9 cellular contexts compared by ENCODE assay signal in genomic region chr13:97977376-97977705, GRCh38. TPM values are rescaled to one million over a fixed set of nuclear protein-coding genes. Genes with fewer than 3 reads are reported as not detected.
DNase-seq lines count a peak whose midpoint lies in the region; ATAC-seq, FAIRE-seq and TF ChIP-seq lines count a peak whose summit lies in the region.
"Had no signal": no experiment of that assay in that cellular context is flagged by ENCODE, and none has a peak within 500 bp of the region (broad histone marks: within the 10 kb centered on the region; RNA-seq: fewer than 3 reads in every experiment).

No MANE protein-coding gene starts in this region.

- 0% methylated on average over 3 of the region's 3 CpGs for WGBS in esophagus squamous epithelium, 2 donors

- H3K27ac ChIP-seq in Peyer's patch (peak overlapping the region; percentile 93 to 98 (median 94)), esophagus squamous epithelium (peak overlapping the region in 3 of 4 donors; percentile 79 to 98 (median 95)), rectal smooth muscle tissue (ENCODE audit: low read depth, low read length) (peak overlapping the region; percentile 80)

- H3K27me3 ChIP-seq in Peyer's patch = no peaks in the 10 kb centered on the region
- H3K27me3 ChIP-seq in esophagus squamous epithelium = peaks cover 0 to under 1% (median 0%) of the 10 kb centered on the region in 4 donors
- H3K27me3 ChIP-seq in rectal smooth muscle tissue (ENCODE audit: control insufficient read depth, insufficient read depth, low read length) = no peaks in the 10 kb centered on the region

- H3K36me3 ChIP-seq in Peyer's patch (no peaks in the 10 kb centered on the region), esophagus squamous epithelium (peaks cover 0 to under 1% (median 0%) of the 10 kb centered on the region in 3 donors), rectal smooth muscle tissue (ENCODE audit: control insufficient read depth, insufficient read depth, low read length) (no peaks in the 10 kb centered on the region)

- TF ChIP-seq POLR2A in Peyer's patch (IDR thresholded peaks at IDR 0.05) = no peak
- no peak for TF ChIP-seq POLR2A in esophagus squamous epithelium (IDR thresholded peaks at IDR 0.05)

- no peak for DNase-seq in GM18507 (ENCODE audit: extremely low spot score, insufficient read length, low read depth)
- DNase-seq in Peyer's patch = no peak
- no peak for DNase-seq in esophagus squamous epithelium (lab: John Stamatoyannopoulos, UW)
- no peak for DNase-seq in Ammon's horn (ENCODE audit: low spot score)
- no peak for DNase-seq in GM03348 (ENCODE audit: low spot score)
- no peak for DNase-seq in DMS79 (lab: John Stamatoyannopoulos, UW)

- ATAC-seq in GM19455 (IDR thresholded peaks at IDR 0.05; ENCODE audit: unreplicated experiment) = no peak

- H3K9me3 ChIP-seq in Peyer's patch = no peaks in the 10 kb centered on the region
- H3K9me3 ChIP-seq in esophagus squamous epithelium = no peaks in the 10 kb centered on the region

- intact Hi-C loops in esophagus squamous epithelium (cut with DNase I) = no loop called here

- TF ChIP-seq CTCF in Peyer's patch (IDR thresholded peaks at IDR 0.05) = no peak
- no peak for TF ChIP-seq CTCF in esophagus squamous epithelium (IDR thresholded peaks at IDR 0.05)

- H3K9ac ChIP-seq in rectal smooth muscle tissue (ENCODE audit: low read length) = no peak overlapping the region

- H3K4me3 ChIP-seq in Peyer's patch (peak overlapping the region; percentile 92 to 99 (median 96)), esophagus squamous epithelium (peak overlapping the region; percentile 83 to 97 (median 92)), rectal smooth muscle tissue (ENCODE audit: low read length) (peak overlapping the region; percentile 91)

- H3K4me1 ChIP-seq in Peyer's patch = peaks cover 0 to 20% (median 3%) of the 10 kb centered on the region in 4 donors
- H3K4me1 ChIP-seq in esophagus squamous epithelium = peaks cover 0 to 38% (median 4%) of the 10 kb centered on the region in 3 donors
- peaks cover 17% of the 10 kb centered on the region for H3K4me1 ChIP-seq in rectal smooth muscle tissue (ENCODE audit: control insufficient read depth, insufficient read depth, low read length)

- peak; percentile 69 for FAIRE-seq in GM18507 (lab: Jason Lieb, UNC)
- FAIRE-seq: TTC549 had no signal

RNA-seq across cellular contexts. Expression of gene IPO5, which starts 23.9 kb away (rescaled TPM):
- total RNA-seq in Peyer's patch = 100 to 1,000 TPM in 1 of 4 donors, 10 to 100 TPM in 3; 29.8 to 101 (median 42.1) TPM
- 100 to 1,000 TPM in 1 of 4 donors, 10 to 100 TPM in 3; 34.0 to 134 (median 78.6) TPM for total RNA-seq in esophagus squamous epithelium
